ENCODE assay signal across 6 cellular contexts in genomic region chr7:79828866-79829265, GRCh38.
"Had no signal": no experiment of that assay in that cellular context is flagged by ENCODE, and none has a peak within 500 bp of the region (broad histone marks: within the 10 kb centered on the region; RNA-seq: fewer than 3 reads in every experiment).

No MANE protein-coding gene starts in this region.

- H3K9me3 ChIP-seq: HAP-1 had no signal

- H3K27ac ChIP-seq: KMS-11 had no signal

- H3K36me3 ChIP-seq: HAP-1 had no signal

- H3K9ac ChIP-seq: KMS-11 had no signal

- H3K4me3 ChIP-seq: HAP-1 had no signal

- DNase-seq: GOT3, H7, Karpas-422, KBM-7 had no signal

- H3K4me2 ChIP-seq: KMS-11 had no signal
